In genomic region chr21:36966066-36966845, GRCh38 we compare ENCODE assay signal across 8 cellular contexts. TPM values are rescaled to one million over a fixed set of nuclear protein-coding genes. Genes with fewer than 3 reads are reported as not detected.
DNase-seq lines count a peak whose midpoint lies in the region; ATAC-seq, FAIRE-seq and TF ChIP-seq lines count a peak whose summit lies in the region.

Gene HLCS, minus strand, starts transcription at chr21:36966669. Its CDS starts 31 bp downstream, at chr21:36966638.

- H3K4me1 ChIP-seq in iPS-15b (ENCODE audit: control insufficient read depth, insufficient read depth, low read length) = peaks cover 2% of the 10 kb centered on the region

- peak; percentile 65 for DNase-seq in GM12892 (ENCODE audit: insufficient read length)
- peak; percentile 70 for DNase-seq in NCI-H1105 treated with DMSO at 0.1 percent for 48 hours (lab: John Stamatoyannopoulos, UW)
- peak; percentile 63 for DNase-seq in T-helper 9 cell
- DNase-seq in astrocyte of the cerebellum (ENCODE audit: low read depth) = no peak
- no peak for DNase-seq in epidermal melanocyte (ENCODE audit: insufficient read length, low spot score)

- peak within 1 kb of the TSS; percentile 60 for H3K4me3 ChIP-seq in astrocyte of the cerebellum (ENCODE audit: low read depth, low read length)
- peak within 1 kb of the TSS; percentile 66 for H3K4me3 ChIP-seq in iPS-15b (ENCODE audit: low read depth, low read length)
- peak within 1 kb of the TSS; percentile 46 to 88 (median 56) for H3K4me3 ChIP-seq in skin epidermis

- TF ChIP-seq POLR2A in GM12892 (IDR thresholded peaks at IDR 0.05; ENCODE audit: low read depth, low read length) = peak; percentile 72; the same call in 1 of the 2 replicates

- no peaks in the 10 kb centered on the region for H3K9me3 ChIP-seq in iPS-15b (ENCODE audit: control insufficient read depth, insufficient read depth, low read length)

- FAIRE-seq in GM12892 (lab: Jason Lieb, UNC) = peak; percentile 88

- peaks cover 2% of the 10 kb centered on the region for H3K36me3 ChIP-seq in iPS-15b (ENCODE audit: control insufficient read depth, insufficient read depth, low read length)

- TF ChIP-seq CTCF in astrocyte of the cerebellum (IDR thresholded peaks at IDR 0.05; ENCODE audit: low read depth, low read length, missing control alignments) = no peak

- in situ Hi-C loops in astrocyte of the cerebellum (cut with HindIII; ENCODE audit: low sequenced_read_pairs) = no loop called here

- H3K27me3 ChIP-seq in iPS-15b (ENCODE audit: control insufficient read depth, insufficient read depth, low read length) = no peaks in the 10 kb centered on the region

- H3K27ac ChIP-seq in skin epidermis = peak within 1 kb of the TSS; percentile 39 to 93 (median 80)

- peak; percentile 79 for ATAC-seq in HG02610 (IDR thresholded peaks at IDR 0.05; ENCODE audit: unreplicated experiment)

- peak within 1 kb of the TSS; percentile 60 for H3K9ac ChIP-seq in iPS-15b (ENCODE audit: low read depth, low read length)

RNA-seq across cellular contexts. Expression of gene HLCS, which starts in this region (rescaled TPM):
- polyA plus RNA-seq in GM12892 (2012; ENCODE audit: missing spikeins) = 7.0 TPM

Comparison
In these comparisons a context has a peak if more than half of its experiments do, and no peak if none do; other contexts are left out.
1. DNase-seq: peak in GM12892 (single experiment), NCI-H1105 treated with DMSO at 0.1 percent for 48 hours (single experiment) and T-helper 9 cell (single experiment); none in astrocyte of the cerebellum (single experiment) and epidermal melanocyte (single experiment).
2. Peak in every context shown above with its lines, with median percentiles within 50 percentile points of each other: H3K4me3 ChIP-seq.